In the genomic region with DNA sequence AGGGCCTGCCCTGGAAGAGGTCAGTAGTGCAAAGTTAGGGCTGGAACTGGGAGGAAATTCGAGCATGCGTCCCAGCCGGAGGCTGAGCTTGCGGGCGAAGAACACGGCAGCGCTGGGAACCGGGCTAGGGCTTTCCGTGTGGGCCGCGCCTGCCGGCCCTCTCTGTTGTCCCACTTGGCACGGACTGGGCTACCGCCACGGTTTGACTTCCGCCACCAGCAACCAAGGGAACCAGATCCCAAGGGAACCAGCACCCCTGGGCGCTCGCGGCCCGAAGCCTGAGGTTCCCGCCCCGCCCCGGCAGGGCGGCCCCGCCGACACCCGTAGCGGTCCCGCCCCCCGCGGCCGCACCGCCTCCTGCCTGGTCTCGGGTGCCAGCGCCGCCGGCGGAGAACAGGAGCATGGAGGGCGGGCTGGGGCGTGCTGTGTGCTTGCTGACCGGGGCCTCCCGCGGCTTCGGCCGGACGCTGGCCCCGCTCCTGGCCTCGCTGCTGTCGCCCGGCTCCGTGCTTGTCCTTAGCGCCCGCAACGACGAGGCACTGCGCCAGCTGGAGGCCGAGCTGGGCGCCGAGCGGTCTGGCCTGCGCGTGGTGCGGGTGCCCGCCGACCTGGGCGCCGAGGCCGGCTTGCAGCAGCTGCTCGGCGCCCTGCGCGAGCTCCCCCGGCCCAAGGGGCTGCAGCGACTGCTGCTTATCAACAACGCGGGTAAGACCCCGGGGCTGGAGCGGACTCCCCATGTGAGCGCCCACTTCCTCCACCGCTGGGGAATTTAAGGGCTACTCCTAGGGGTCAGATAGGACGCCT, we compare ENCODE assay signal across 8 cellular contexts. TPM values are rescaled to one million over a fixed set of nuclear protein-coding genes. Genes with fewer than 3 reads are reported as not detected.
DNase-seq lines count a peak whose midpoint lies in the region; ATAC-seq and TF ChIP-seq lines count a peak whose summit lies in the region.

A gene (plus strand): TSS at position 377 of the 804 bp plus-strand sequence. CDS start 25 bp downstream, at position 402.

- H3K27me3 Mint-ChIP-seq in Calu3 (ENCODE audit: unreplicated experiment) = peaks cover 19% of the 10 kb centered on the region
- peaks cover 49% of the 10 kb centered on the region for H3K27me3 Mint-ChIP-seq in activated T-helper 17 cell treated with anti-CD3 and anti-CD28 coated beads, Interleukin-2, amount 50 U/mL, for 72 hours
- H3K27me3 Mint-ChIP-seq in naive thymus-derived CD4-positive, alpha-beta T cell = peaks cover 35 to 74% (median 71%) of the 10 kb centered on the region in 5 donors

- no peaks in the 10 kb centered on the region for H3K9me3 Mint-ChIP-seq in Calu3 (ENCODE audit: low read depth, unreplicated experiment)
- H3K9me3 Mint-ChIP-seq in activated T-helper 17 cell treated with anti-CD3 and anti-CD28 coated beads, Interleukin-2, amount 50 U/mL, for 72 hours = no peaks in the 10 kb centered on the region
- peaks cover 0 to 2% (median 0%) of the 10 kb centered on the region in 11 donors for H3K9me3 Mint-ChIP-seq in naive thymus-derived CD4-positive, alpha-beta T cell

- ATAC-seq in GM19468 (IDR thresholded peaks at IDR 0.05; ENCODE audit: extremely low read depth, unreplicated experiment) = peak; percentile 74
- peak; percentile 94 for ATAC-seq in activated T-helper 17 cell treated with anti-CD3 and anti-CD28 coated beads, Interleukin-2, amount 50 U/mL, for 72 hours (replicated peaks)
- peak; percentile 87 for ATAC-seq in naive thymus-derived CD4-positive, alpha-beta T cell

- H3K27ac Mint-ChIP-seq in Calu3 (ENCODE audit: unreplicated experiment) = peak within 1 kb of the TSS; percentile 61
- H3K27ac Mint-ChIP-seq in activated T-helper 17 cell treated with anti-CD3 and anti-CD28 coated beads, Interleukin-2, amount 50 U/mL, for 72 hours = no peak within 1 kb of the TSS
- no peak within 1 kb of the TSS for H3K27ac Mint-ChIP-seq in naive thymus-derived CD4-positive, alpha-beta T cell

- peak within 1 kb of the TSS; percentile 76 for H3K4me3 Mint-ChIP-seq in Calu3 (ENCODE audit: low read depth, unreplicated experiment)
- peak within 1 kb of the TSS; percentile 73 for H3K4me3 Mint-ChIP-seq in activated T-helper 17 cell treated with anti-CD3 and anti-CD28 coated beads, Interleukin-2, amount 50 U/mL, for 72 hours
- H3K4me3 Mint-ChIP-seq in naive thymus-derived CD4-positive, alpha-beta T cell = peak within 1 kb of the TSS; percentile 74 to 87 (median 80)

- intact Hi-C loops in Calu3 (cut with micrococcal nuclease; ENCODE audit: unreplicated experiment) = no loop called here
- intact Hi-C loops in naive thymus-derived CD4-positive, alpha-beta T cell (cut with micrococcal nuclease) = loop anchor here (1.0 to 10.0 kb wide), 4 partner anchors 62 to 408 kb away; a partner anchor contains a TSS

- H3K9ac ChIP-seq in subcutaneous abdominal adipose tissue (ENCODE audit: low read length in 5 of 5) = peak within 1 kb of the TSS; percentile 76 to 93 (median 88)

- DNase-seq in Calu3 (peak; percentile 89), HK-2 (ENCODE audit: unreplicated experiment) (peak; percentile 85), OCI-M2 (lab: John Stamatoyannopoulos, UW; ENCODE audit: unreplicated experiment) (peak; percentile 27), fibroblast of mammary gland (ENCODE audit: low read depth) (peak; percentile 37)
- peak; percentile 10 to 78 (median 33) for DNase-seq in naive thymus-derived CD4-positive, alpha-beta T cell

- no peaks in the 10 kb centered on the region for H3K36me3 ChIP-seq in naive thymus-derived CD4-positive, alpha-beta T cell (ENCODE audit: control insufficient read depth in 2 of 3, insufficient read depth in 3 of 3, low read length in 3 of 3)
- H3K36me3 ChIP-seq in subcutaneous abdominal adipose tissue (ENCODE audit: control insufficient read depth in 5 of 5, insufficient read depth in 5 of 5, low read length in 5 of 5) = peaks cover 0 to 27% (median 14%) of the 10 kb centered on the region in 5 donors

- CTCF ChIA-PET in Calu3 (lab: Charles Lee) = interaction anchor here (0.6 to 2.1 kb wide), 12 partner anchors 9 to 737 kb away, joined by 3 to 16 read pairs (median 3); no protein-coding TSS in a partner anchor
- CTCF ChIA-PET in naive thymus-derived CD4-positive, alpha-beta T cell (lab: Charles Lee) = interaction anchor here (0.7 to 2.0 kb wide), 4 partner anchors 22 to 324 kb away, joined by 3 to 6 read pairs (median 4); no protein-coding TSS in a partner anchor

- H3K4me3 ChIP-seq in fibroblast of mammary gland (ENCODE audit: control insufficient read depth, low read depth, low read length) (peak within 1 kb of the TSS; percentile 60), subcutaneous abdominal adipose tissue (ENCODE audit: low read depth in 1 of 5, low read length in 5 of 5) (peak within 1 kb of the TSS; percentile 72 to 81 (median 76))
- peak within 1 kb of the TSS; percentile 43 for H3K4me3 ChIP-seq in naive thymus-derived CD4-positive, alpha-beta T cell (ENCODE audit: low read length)

- H3K9me3 ChIP-seq in naive thymus-derived CD4-positive, alpha-beta T cell (ENCODE audit: control insufficient read depth in 2 of 3, low read length in 3 of 3) = no peaks in the 10 kb centered on the region
- H3K9me3 ChIP-seq in subcutaneous abdominal adipose tissue (ENCODE audit: control insufficient read depth in 5 of 5, low read length in 5 of 5) = no peaks in the 10 kb centered on the region

- TF ChIP-seq CTCF in Calu3 (IDR thresholded peaks at IDR 0.05; ENCODE audit: unreplicated experiment) = no peak
- no peak for TF ChIP-seq CTCF in fibroblast of mammary gland (conservative IDR thresholded peaks at IDR 0.05; ENCODE audit: control insufficient read depth, insufficient read depth, low read depth, low read length)

- H3K27me3 ChIP-seq in naive thymus-derived CD4-positive, alpha-beta T cell (ENCODE audit: control insufficient read depth in 2 of 2, insufficient read depth in 2 of 2, low read length in 2 of 2) = peaks cover 0 to 6% of the 10 kb centered on the region in 2 donors
- H3K27me3 ChIP-seq in subcutaneous abdominal adipose tissue (ENCODE audit: control insufficient read depth in 5 of 5, insufficient read depth in 4 of 5, low read length in 5 of 5) = no peaks in the 10 kb centered on the region

- H3K4me1 Mint-ChIP-seq in Calu3 (ENCODE audit: low read depth, unreplicated experiment) = peaks cover 37% of the 10 kb centered on the region
- no peaks in the 10 kb centered on the region for H3K4me1 Mint-ChIP-seq in activated T-helper 17 cell treated with anti-CD3 and anti-CD28 coated beads, Interleukin-2, amount 50 U/mL, for 72 hours
- H3K4me1 Mint-ChIP-seq in naive thymus-derived CD4-positive, alpha-beta T cell = peaks cover 0 to 15% (median 9%) of the 10 kb centered on the region in 7 donors

- H3K4me1 ChIP-seq in naive thymus-derived CD4-positive, alpha-beta T cell (ENCODE audit: control insufficient read depth in 2 of 2, insufficient read depth in 2 of 2, low read length in 2 of 2) = peaks cover 0 to 7% of the 10 kb centered on the region in 2 donors
- peaks cover 2 to 34% (median 24%) of the 10 kb centered on the region in 5 donors for H3K4me1 ChIP-seq in subcutaneous abdominal adipose tissue (ENCODE audit: control insufficient read depth in 5 of 5, insufficient read depth in 5 of 5, low read length in 5 of 5)

- H3K36me3 Mint-ChIP-seq in Calu3 (ENCODE audit: insufficient read depth, unreplicated experiment) = peaks cover 17% of the 10 kb centered on the region
- no peaks in the 10 kb centered on the region for H3K36me3 Mint-ChIP-seq in activated T-helper 17 cell treated with anti-CD3 and anti-CD28 coated beads, Interleukin-2, amount 50 U/mL, for 72 hours (ENCODE audit: low read depth)
- peaks cover 0 to 5% (median 0%) of the 10 kb centered on the region in 5 donors for H3K36me3 Mint-ChIP-seq in naive thymus-derived CD4-positive, alpha-beta T cell

- H3K27ac ChIP-seq in naive thymus-derived CD4-positive, alpha-beta T cell (ENCODE audit: low read depth, low read length) = no peak within 1 kb of the TSS
- peak within 1 kb of the TSS; percentile 98 for H3K27ac ChIP-seq in subcutaneous abdominal adipose tissue (ENCODE audit: low read depth, low read length)

- POLR2A ChIA-PET in naive thymus-derived CD4-positive, alpha-beta T cell (lab: Charles Lee) = no interaction called here

- BruUV-seq in Calu3 (replicated peaks; lab: Mats Ljungman, UMichigan) = TSS peak; percentile 43

RNA-seq across cellular contexts. Expression of the gene that starts here (rescaled TPM):
- total RNA-seq in Calu3 (2022) = 71.1 and 84.4 TPM in 2 replicates
- total RNA-seq in activated T-helper 17 cell treated with anti-CD3 and anti-CD28 coated beads, Interleukin-2, amount 50 U/mL, for 72 hours = 10 to 100 TPM in 1 of 2 donors, 1 to 10 TPM in 1; 5.2 to 12.9 TPM
- total RNA-seq in naive thymus-derived CD4-positive, alpha-beta T cell = 1 to 10 TPM in 2 of 5 experiments, under 1 TPM in 2, not detected in 1; 0.24 to 2.3 (median 0.98) TPM
- 1 to 10 TPM in 1 of 2 donors, not detected in 1; 1.0 TPM for polyA plus RNA-seq in naive thymus-derived CD4-positive, alpha-beta T cell

Comparison
In these comparisons a context has a peak if more than half of its experiments do, and no peak if none do; other contexts are left out.
1. DNase-seq: peak in every context shown above with its lines; median percentile 89 in Calu3; 85 in HK-2; 37 in fibroblast of mammary gland; 33 in naive thymus-derived CD4-positive, alpha-beta T cell; 27 in OCI-M2.